1 cellular context compared by ENCODE assay signal in the genomic region with DNA sequence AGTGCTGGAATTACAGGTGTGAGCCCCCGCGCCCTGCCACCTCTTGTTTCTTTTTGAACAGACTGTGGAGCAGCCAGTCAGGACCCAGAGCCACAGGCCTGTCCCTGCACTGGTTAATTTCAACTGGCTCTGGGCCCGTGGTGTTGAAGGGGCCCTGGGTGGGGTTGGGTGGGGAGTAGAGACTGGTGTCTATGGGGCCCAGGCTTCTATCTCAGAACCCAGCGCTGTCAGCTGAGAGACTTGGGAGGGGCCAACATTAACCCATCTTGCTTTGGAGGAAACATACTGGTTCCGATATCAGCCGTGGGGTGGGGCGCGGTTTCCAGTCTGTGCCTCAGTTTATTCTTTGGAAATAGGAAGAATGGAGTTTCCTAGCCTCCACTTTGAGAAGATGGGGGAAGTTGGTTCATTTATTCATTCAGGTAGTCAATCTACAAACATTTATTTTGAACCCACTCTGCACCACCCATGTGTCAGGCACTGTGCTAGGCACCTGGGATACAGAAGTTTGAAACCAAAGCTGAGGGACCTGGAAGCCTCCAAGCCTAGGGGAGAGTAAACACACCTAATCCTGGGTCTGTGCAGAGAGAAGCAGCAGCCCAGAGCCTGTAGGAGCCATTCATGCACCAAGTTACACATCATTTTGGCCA.
TF ChIP-seq lines count a peak whose summit lies in the region.

No MANE protein-coding gene starts in this region.

TF ChIP-seq in K562, 482 proteins besides CTCF, POLR2A, EP300 and RAD21 (continues in another document):
- TF ChIP-seq ZNF764 (CRISPR knock-in tag; IDR thresholded peaks at IDR 0.05; ENCODE audit: low read depth) (no peak), GABPA (tag; conservative IDR thresholded peaks at IDR 0.05; ENCODE audit: low read depth) (no peak), SNRNP70 (optimal IDR thresholded peaks at IDR 0.05; ENCODE audit: low read depth, low read length) (no peak), CBFA2T3 (IDR thresholded peaks at IDR 0.05) (peak; percentile 38), NR4A1 (CRISPR knock-in tag; IDR thresholded peaks at IDR 0.05) (no peak), NR4A1 (tag; IDR thresholded peaks at IDR 0.05) (0 out of 2 replicates have a peak, but pooled peaks have one; percentile 44), HDAC6 (IDR thresholded peaks at IDR 0.05; ENCODE audit: low read depth, low read length) (no peak), MCM3 (IDR thresholded peaks at IDR 0.05) (no peak), ADNP (tag; IDR thresholded peaks at IDR 0.05) (peak; percentile 52; the same call in 1 of the 2 replicates), ELF2 (CRISPR knock-in tag; IDR thresholded peaks at IDR 0.05) (no peak), ZNF785 (CRISPR knock-in tag; IDR thresholded peaks at IDR 0.05) (no peak), MYNN (IDR thresholded peaks at IDR 0.05) (no peak), MYNN (CRISPR knock-in tag; IDR thresholded peaks at IDR 0.05) (no peak), ZNF3 (CRISPR knock-in tag; IDR thresholded peaks at IDR 0.05) (peak; percentile 60; the same call in 1 of the 2 replicates), MAZ (CRISPR knock-in tag; conservative IDR thresholded peaks at IDR 0.05 in 1 of 2, IDR thresholded peaks at IDR 0.05 in 1 of 2) (0 out of 4 replicates have a peak, but pooled peaks of 1 of the 2 experiments have one; percentile 24), GATA2 (CRISPR knock-in tag; IDR thresholded peaks at IDR 0.05) (no peak), KDM1A (IDR thresholded peaks at IDR 0.05) (0 out of 4 replicates have a peak, but pooled peaks of 1 of the 2 experiments have one; percentile 26), TCF3 (CRISPR knock-in tag; IDR thresholded peaks at IDR 0.05) (peak; percentile 42; the same call in 1 of the 2 replicates), KDM2B (CRISPR knock-in tag; IDR thresholded peaks at IDR 0.05) (no peak), ZNF41 (CRISPR knock-in tag; conservative IDR thresholded peaks at IDR 0.05) (no peak), BCOR (IDR thresholded peaks at IDR 0.05) (peak; percentile 75), ZNF561 (CRISPR knock-in tag; conservative IDR thresholded peaks at IDR 0.05) (no peak), KLF10 (CRISPR knock-in tag; IDR thresholded peaks at IDR 0.05) (no peak), SOX6 (IDR thresholded peaks at IDR 0.05) (no peak), ETV1 (tag; conservative IDR thresholded peaks at IDR 0.05; ENCODE audit: low read depth) (no peak)
- TF ChIP-seq, protein P1, sequence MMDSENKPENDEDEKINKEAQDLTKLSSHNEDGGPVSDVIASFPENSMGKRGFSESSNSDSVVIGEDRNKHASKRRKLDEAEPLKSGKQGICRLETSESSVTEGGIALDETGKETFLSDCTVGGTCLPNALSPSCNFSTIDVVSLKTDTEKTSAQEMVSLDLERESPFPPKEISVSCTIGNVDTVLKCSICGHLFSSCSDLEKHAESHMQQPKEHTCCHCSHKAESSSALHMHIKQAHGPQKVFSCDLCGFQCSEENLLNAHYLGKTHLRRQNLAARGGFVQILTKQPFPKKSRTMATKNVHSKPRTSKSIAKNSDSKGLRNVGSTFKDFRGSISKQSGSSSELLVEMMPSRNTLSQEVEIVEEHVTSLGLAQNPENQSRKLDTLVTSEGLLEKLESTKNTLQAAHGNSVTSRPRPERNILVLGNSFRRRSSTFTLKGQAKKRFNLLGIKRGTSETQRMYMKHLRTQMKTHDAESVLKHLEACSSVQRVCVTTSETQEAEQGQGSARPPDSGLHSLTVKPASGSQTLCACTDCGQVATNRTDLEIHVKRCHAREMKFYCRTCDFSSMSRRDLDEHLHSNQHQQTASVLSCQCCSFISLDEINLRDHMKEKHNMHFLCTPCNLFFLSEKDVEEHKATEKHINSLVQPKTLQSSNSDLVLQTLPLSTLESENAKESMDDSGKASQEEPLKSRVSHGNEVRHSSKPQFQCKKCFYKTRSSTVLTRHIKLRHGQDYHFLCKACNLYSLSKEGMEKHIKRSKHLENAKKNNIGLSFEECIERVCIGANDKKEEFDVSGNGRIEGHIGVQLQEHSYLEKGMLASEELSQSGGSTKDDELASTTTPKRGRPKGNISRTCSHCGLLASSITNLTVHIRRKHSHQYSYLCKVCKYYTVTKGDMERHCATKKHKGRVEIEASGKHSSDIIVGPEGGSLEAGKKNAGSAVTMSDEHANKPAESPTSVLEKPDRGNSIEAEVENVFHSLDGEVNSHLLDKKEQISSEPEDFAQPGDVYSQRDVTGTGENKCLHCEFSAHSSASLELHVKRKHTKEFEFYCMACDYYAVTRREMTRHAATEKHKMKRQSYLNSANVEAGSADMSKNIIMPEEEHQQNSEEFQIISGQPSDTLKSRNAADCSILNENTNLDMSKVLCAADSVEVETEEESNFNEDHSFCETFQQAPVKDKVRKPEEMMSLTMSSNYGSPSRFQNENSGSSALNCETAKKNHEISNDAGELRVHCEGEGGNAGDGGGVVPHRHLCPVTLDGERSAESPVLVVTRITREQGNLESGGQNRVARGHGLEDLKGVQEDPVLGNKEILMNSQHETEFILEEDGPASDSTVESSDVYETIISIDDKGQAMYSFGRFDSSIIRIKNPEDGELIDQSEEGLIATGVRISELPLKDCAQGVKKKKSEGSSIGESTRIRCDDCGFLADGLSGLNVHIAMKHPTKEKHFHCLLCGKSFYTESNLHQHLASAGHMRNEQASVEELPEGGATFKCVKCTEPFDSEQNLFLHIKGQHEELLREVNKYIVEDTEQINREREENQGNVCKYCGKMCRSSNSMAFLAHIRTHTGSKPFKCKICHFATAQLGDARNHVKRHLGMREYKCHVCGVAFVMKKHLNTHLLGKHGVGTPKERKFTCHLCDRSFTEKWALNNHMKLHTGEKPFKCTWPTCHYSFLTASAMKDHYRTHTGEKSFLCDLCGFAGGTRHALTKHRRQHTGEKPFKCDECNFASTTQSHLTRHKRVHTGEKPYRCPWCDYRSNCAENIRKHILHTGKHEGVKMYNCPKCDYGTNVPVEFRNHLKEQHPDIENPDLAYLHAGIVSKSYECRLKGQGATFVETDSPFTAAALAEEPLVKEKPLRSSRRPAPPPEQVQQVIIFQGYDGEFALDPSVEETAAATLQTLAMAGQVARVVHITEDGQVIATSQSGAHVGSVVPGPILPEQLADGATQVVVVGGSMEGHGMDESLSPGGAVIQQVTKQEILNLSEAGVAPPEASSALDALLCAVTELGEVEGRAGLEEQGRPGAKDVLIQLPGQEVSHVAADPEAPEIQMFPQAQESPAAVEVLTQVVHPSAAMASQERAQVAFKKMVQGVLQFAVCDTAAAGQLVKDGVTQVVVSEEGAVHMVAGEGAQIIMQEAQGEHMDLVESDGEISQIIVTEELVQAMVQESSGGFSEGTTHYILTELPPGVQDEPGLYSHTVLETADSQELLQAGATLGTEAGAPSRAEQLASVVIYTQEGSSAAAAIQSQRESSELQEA (IDR thresholded peaks at IDR 0.05; ENCODE audit: low read depth): no peak
- TF ChIP-seq, protein P2, sequence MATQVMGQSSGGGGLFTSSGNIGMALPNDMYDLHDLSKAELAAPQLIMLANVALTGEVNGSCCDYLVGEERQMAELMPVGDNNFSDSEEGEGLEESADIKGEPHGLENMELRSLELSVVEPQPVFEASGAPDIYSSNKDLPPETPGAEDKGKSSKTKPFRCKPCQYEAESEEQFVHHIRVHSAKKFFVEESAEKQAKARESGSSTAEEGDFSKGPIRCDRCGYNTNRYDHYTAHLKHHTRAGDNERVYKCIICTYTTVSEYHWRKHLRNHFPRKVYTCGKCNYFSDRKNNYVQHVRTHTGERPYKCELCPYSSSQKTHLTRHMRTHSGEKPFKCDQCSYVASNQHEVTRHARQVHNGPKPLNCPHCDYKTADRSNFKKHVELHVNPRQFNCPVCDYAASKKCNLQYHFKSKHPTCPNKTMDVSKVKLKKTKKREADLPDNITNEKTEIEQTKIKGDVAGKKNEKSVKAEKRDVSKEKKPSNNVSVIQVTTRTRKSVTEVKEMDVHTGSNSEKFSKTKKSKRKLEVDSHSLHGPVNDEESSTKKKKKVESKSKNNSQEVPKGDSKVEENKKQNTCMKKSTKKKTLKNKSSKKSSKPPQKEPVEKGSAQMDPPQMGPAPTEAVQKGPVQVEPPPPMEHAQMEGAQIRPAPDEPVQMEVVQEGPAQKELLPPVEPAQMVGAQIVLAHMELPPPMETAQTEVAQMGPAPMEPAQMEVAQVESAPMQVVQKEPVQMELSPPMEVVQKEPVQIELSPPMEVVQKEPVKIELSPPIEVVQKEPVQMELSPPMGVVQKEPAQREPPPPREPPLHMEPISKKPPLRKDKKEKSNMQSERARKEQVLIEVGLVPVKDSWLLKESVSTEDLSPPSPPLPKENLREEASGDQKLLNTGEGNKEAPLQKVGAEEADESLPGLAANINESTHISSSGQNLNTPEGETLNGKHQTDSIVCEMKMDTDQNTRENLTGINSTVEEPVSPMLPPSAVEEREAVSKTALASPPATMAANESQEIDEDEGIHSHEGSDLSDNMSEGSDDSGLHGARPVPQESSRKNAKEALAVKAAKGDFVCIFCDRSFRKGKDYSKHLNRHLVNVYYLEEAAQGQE (CRISPR knock-in tag; IDR thresholded peaks at IDR 0.05; ENCODE audit: low read depth): no peak
- TF ChIP-seq, protein P3, sequence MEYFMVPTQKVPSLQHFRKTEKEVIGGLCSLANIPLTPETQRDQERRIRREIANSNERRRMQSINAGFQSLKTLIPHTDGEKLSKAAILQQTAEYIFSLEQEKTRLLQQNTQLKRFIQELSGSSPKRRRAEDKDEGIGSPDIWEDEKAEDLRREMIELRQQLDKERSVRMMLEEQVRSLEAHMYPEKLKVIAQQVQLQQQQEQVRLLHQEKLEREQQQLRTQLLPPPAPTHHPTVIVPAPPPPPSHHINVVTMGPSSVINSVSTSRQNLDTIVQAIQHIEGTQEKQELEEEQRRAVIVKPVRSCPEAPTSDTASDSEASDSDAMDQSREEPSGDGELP (CRISPR knock-in tag; IDR thresholded peaks at IDR 0.05; ENCODE audit: borderline replicate concordance): peak; percentile 66; the same call in 1 of the 2 replicates
- TF ChIP-seq, protein P4, sequence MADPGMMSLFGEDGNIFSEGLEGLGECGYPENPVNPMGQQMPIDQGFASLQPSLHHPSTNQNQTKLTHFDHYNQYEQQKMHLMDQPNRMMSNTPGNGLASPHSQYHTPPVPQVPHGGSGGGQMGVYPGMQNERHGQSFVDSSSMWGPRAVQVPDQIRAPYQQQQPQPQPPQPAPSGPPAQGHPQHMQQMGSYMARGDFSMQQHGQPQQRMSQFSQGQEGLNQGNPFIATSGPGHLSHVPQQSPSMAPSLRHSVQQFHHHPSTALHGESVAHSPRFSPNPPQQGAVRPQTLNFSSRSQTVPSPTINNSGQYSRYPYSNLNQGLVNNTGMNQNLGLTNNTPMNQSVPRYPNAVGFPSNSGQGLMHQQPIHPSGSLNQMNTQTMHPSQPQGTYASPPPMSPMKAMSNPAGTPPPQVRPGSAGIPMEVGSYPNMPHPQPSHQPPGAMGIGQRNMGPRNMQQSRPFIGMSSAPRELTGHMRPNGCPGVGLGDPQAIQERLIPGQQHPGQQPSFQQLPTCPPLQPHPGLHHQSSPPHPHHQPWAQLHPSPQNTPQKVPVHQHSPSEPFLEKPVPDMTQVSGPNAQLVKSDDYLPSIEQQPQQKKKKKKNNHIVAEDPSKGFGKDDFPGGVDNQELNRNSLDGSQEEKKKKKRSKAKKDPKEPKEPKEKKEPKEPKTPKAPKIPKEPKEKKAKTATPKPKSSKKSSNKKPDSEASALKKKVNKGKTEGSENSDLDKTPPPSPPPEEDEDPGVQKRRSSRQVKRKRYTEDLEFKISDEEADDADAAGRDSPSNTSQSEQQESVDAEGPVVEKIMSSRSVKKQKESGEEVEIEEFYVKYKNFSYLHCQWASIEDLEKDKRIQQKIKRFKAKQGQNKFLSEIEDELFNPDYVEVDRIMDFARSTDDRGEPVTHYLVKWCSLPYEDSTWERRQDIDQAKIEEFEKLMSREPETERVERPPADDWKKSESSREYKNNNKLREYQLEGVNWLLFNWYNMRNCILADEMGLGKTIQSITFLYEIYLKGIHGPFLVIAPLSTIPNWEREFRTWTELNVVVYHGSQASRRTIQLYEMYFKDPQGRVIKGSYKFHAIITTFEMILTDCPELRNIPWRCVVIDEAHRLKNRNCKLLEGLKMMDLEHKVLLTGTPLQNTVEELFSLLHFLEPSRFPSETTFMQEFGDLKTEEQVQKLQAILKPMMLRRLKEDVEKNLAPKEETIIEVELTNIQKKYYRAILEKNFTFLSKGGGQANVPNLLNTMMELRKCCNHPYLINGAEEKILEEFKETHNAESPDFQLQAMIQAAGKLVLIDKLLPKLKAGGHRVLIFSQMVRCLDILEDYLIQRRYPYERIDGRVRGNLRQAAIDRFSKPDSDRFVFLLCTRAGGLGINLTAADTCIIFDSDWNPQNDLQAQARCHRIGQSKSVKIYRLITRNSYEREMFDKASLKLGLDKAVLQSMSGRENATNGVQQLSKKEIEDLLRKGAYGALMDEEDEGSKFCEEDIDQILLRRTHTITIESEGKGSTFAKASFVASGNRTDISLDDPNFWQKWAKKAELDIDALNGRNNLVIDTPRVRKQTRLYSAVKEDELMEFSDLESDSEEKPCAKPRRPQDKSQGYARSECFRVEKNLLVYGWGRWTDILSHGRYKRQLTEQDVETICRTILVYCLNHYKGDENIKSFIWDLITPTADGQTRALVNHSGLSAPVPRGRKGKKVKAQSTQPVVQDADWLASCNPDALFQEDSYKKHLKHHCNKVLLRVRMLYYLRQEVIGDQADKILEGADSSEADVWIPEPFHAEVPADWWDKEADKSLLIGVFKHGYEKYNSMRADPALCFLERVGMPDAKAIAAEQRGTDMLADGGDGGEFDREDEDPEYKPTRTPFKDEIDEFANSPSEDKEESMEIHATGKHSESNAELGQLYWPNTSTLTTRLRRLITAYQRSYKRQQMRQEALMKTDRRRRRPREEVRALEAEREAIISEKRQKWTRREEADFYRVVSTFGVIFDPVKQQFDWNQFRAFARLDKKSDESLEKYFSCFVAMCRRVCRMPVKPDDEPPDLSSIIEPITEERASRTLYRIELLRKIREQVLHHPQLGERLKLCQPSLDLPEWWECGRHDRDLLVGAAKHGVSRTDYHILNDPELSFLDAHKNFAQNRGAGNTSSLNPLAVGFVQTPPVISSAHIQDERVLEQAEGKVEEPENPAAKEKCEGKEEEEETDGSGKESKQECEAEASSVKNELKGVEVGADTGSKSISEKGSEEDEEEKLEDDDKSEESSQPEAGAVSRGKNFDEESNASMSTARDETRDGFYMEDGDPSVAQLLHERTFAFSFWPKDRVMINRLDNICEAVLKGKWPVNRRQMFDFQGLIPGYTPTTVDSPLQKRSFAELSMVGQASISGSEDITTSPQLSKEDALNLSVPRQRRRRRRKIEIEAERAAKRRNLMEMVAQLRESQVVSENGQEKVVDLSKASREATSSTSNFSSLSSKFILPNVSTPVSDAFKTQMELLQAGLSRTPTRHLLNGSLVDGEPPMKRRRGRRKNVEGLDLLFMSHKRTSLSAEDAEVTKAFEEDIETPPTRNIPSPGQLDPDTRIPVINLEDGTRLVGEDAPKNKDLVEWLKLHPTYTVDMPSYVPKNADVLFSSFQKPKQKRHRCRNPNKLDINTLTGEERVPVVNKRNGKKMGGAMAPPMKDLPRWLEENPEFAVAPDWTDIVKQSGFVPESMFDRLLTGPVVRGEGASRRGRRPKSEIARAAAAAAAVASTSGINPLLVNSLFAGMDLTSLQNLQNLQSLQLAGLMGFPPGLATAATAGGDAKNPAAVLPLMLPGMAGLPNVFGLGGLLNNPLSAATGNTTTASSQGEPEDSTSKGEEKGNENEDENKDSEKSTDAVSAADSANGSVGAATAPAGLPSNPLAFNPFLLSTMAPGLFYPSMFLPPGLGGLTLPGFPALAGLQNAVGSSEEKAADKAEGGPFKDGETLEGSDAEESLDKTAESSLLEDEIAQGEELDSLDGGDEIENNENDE (IDR thresholded peaks at IDR 0.05; ENCODE audit: low read depth, low read length): no peak
